22 cellular contexts compared by ENCODE assay signal in the genomic region with DNA sequence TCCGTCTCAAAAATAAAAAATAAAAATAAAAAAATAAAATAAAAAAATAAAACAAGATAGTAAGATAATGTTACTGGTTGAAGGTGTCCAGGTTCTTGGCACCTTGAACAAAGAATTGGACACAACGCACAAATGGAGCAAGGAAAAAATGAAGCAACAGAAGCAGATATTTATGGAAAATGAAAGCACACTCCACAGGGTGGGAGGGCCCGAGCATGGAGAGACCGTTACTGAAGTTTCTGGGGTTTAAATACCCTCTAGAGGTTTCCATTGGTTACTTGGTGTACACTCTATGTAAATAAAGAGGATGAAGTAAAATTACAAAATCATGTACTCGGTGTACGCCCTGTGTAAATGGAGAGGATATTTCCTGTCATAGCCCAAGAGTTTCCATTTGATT.
"Had no signal": no experiment of that assay in that cellular context is flagged by ENCODE, and none has a peak within 500 bp of the region (broad histone marks: within the 10 kb centered on the region; RNA-seq: fewer than 3 reads in every experiment).

No MANE protein-coding gene starts in this region.

- H3K36me3 ChIP-seq: colonic mucosa, left ventricle myocardium inferior, neural progenitor cell, right lobe of liver, spleen, tibial artery, upper lobe of right lung, vagina had no signal

- H3K4me1 ChIP-seq: colonic mucosa, foreskin keratinocyte, psoas muscle, right lobe of liver, spleen, upper lobe of right lung had no signal

- H3K27me3 ChIP-seq: colonic mucosa, hepatocyte, neural progenitor cell, right lobe of liver, tibial artery, upper lobe of right lung, vagina had no signal

- H3K9ac ChIP-seq: neural progenitor cell had no signal

- H3K79me2 ChIP-seq: hepatocyte had no signal

- H3K9me3 ChIP-seq: colonic mucosa, right lobe of liver, tibial artery, upper lobe of right lung, vagina had no signal

- H2AFZ ChIP-seq: hepatocyte, neural progenitor cell had no signal

- H3K4me2 ChIP-seq: hepatocyte, neural progenitor cell had no signal

- DNase-seq: colonic mucosa; dermis blood vessel endothelial cell; foreskin keratinocyte; head of caudate nucleus; kidney; left cardiac atrium; left ventricle myocardium inferior; natural killer cell; nucleus accumbens; psoas muscle; retina; right lobe of liver; spleen; stimulated activated CD4-positive, alpha-beta T cell treated with anti-CD3 and anti-CD28 coated beads, Interleukin-15, amount 100 ng/mL, for 24 hours; stimulated activated CD4-positive, alpha-beta T cell treated with anti-CD3 and anti-CD28 coated beads, Interleukin-1b, Interleukin-23, amount 100 ng/mL, for 48 hours; stimulated activated CD4-positive, alpha-beta T cell treated with anti-CD3 and anti-CD28 coated beads, Interleukin-4, amount 100 ng/mL, for 24 hours; tibial artery; upper lobe of right lung had no signal

- FAIRE-seq: kidney had no signal

- H3K27ac ChIP-seq: colonic mucosa, foreskin keratinocyte, hepatocyte, left ventricle myocardium inferior, neural progenitor cell, psoas muscle, right lobe of liver, spleen, tibial artery, upper lobe of right lung, vagina had no signal

- H3K4me3 ChIP-seq: colonic mucosa, hepatocyte, left ventricle myocardium inferior, neural progenitor cell, psoas muscle, right lobe of liver, spleen, tibial artery, upper lobe of right lung, vagina had no signal

- ATAC-seq: foreskin keratinocyte; left cardiac atrium; natural killer cell; psoas muscle; right lobe of liver; stimulated activated memory B cell treated with anti-CD40 and anti-IgM and Interleukin-4, amounts not matched to agents 10 μg/mL and 1 μg/mL and 100 μg/mL, for 72 hours; upper lobe of right lung had no signal
